8 cellular contexts compared by ENCODE assay signal in genomic region chr5:74316064-74316586, GRCh38.
DNase-seq lines count a peak whose midpoint lies in the region; ATAC-seq, FAIRE-seq and TF ChIP-seq lines count a peak whose summit lies in the region.

No MANE protein-coding gene starts in this region.

- H3K27me3 Mint-ChIP-seq in brain (peaks cover 2% of the 10 kb centered on the region), natural killer cell (ENCODE audit: low read depth in 2 of 2) (peaks cover 28 to 55% of the 10 kb centered on the region in 2 donors)

- H3K9me3 Mint-ChIP-seq in brain = peaks cover 0 to 10% (median 0%) of the 10 kb centered on the region in 5 experiments
- H3K9me3 Mint-ChIP-seq in natural killer cell = no peaks in the 10 kb centered on the region

- TF ChIP-seq EP300 in Ishikawa (IDR thresholded peaks at IDR 0.05; ENCODE audit: borderline replicate concordance) = no peak

- no peak for TF ChIP-seq RAD21 in Ishikawa (IDR thresholded peaks at IDR 0.05; ENCODE audit: low read depth)

- TF ChIP-seq CTCF in brain (conservative IDR thresholded peaks at IDR 0.05) (no peak), natural killer cell (IDR thresholded peaks at IDR 0.05) (no peak)

- H3K27ac Mint-ChIP-seq in brain (peak overlapping the region in 4 of 5 experiments; percentile 8 to 86 (median 34)), natural killer cell (no peak overlapping the region)

- peak; percentile 24 to 32 (median 28) for ATAC-seq in natural killer cell
- no peak for ATAC-seq in GM18873 (IDR thresholded peaks at IDR 0.05; ENCODE audit: low FRiP score, unreplicated experiment)

- peak; percentile 28 to 46 for DNase-seq in activated CD4-positive, alpha-beta T cell treated with anti-CD3 and anti-CD28 coated beads, Interleukin-2, amount 50 U/mL, for 48 hours
- no peak for DNase-seq in activated CD4-positive, alpha-beta T cell treated with anti-CD3 and anti-CD28 coated beads, Interleukin-2, amount 50 U/mL, for 4 hours
- DNase-seq in natural killer cell (no peak), GM19239 (ENCODE audit: insufficient read length, low spot score) (no peak), GF-D8 (lab: John Stamatoyannopoulos, UW) (no peak)

- peaks cover 48% of the 10 kb centered on the region for H3K4me1 Mint-ChIP-seq in brain
- H3K4me1 Mint-ChIP-seq in natural killer cell = no peaks in the 10 kb centered on the region

- no peak overlapping the region for H3K4me3 Mint-ChIP-seq in brain
- H3K4me3 Mint-ChIP-seq in natural killer cell = no peak overlapping the region

- no peaks in the 10 kb centered on the region for H3K36me3 Mint-ChIP-seq in brain
- no peaks in the 10 kb centered on the region for H3K36me3 Mint-ChIP-seq in natural killer cell

- intact Hi-C loops in natural killer cell (cut with micrococcal nuclease) = no loop called here

- FAIRE-seq in GM19239 (lab: Jason Lieb, UNC) = no peak

TF ChIP-seq in Ishikawa, 13 proteins besides CTCF, POLR2A, EP300 and RAD21:
- TF ChIP-seq MAX (IDR thresholded peaks at IDR 0.05) = peak; percentile 34; the same call in 1 of the 2 replicates
- no peak for TF ChIP-seq TAF1 (IDR thresholded peaks at IDR 0.05; ENCODE audit: low read depth)
TF ChIP-seq in Ishikawa: peak in this region for 1.

Comparison
In these comparisons a context has a peak if more than half of its experiments do, and no peak if none do; other contexts are left out.
1. DNase-seq: peak in activated CD4-positive, alpha-beta T cell treated with anti-CD3 and anti-CD28 coated beads, Interleukin-2, amount 50 U/mL, for 48 hours (2 of 2); none in activated CD4-positive, alpha-beta T cell treated with anti-CD3 and anti-CD28 coated beads, Interleukin-2, amount 50 U/mL, for 4 hours (0 of 2), natural killer cell (single experiment), GM19239 (single experiment) and GF-D8 (single experiment).
2. H3K27ac Mint-ChIP-seq: peak in brain (4 of 5); none in natural killer cell (0 of 2).